Comparison of ENCODE assay signal across 8 cellular contexts in genomic region chr20:346033-346639, GRCh38. TPM values are rescaled to one million over a fixed set of nuclear protein-coding genes. Genes with fewer than 3 reads are reported as not detected.
DNase-seq lines count a peak whose midpoint lies in the region; ATAC-seq and TF ChIP-seq lines count a peak whose summit lies in the region.

No MANE protein-coding gene starts in this region.

- peaks cover 0 to 3% (median 0%) of the 10 kb centered on the region in 5 experiments for H3K9me3 Mint-ChIP-seq in brain

- peaks cover 0 to 18% (median 3%) of the 10 kb centered on the region in 11 donors for H3K9me3 ChIP-seq in heart right ventricle
- no peaks in the 10 kb centered on the region for H3K9me3 ChIP-seq in upper lobe of right lung

- no peak overlapping the region for H4K5ac ChIP-seq in mesendoderm (ENCODE audit: low read length)

- H3K27me3 Mint-ChIP-seq in brain = peaks cover 3% of the 10 kb centered on the region

- H3K9ac ChIP-seq in mesendoderm (ENCODE audit: low read length) = peak overlapping the region; percentile 87

- no peak overlapping the region for H2BK5ac ChIP-seq in mesendoderm (ENCODE audit: low read length)

- H3K4me3 Mint-ChIP-seq in brain = peak overlapping the region; percentile 89 to 97 (median 92)

- no peak overlapping the region for H3K23ac ChIP-seq in mesendoderm (ENCODE audit: low read length)

- H3K4me3 ChIP-seq in heart right ventricle (peak overlapping the region in 9 of 10 donors; percentile 43 to 83 (median 72)), mesendoderm (ENCODE audit: low read length) (no peak overlapping the region), upper lobe of right lung (peak overlapping the region; percentile 79)

- peak overlapping the region; percentile 92 for H3K56ac ChIP-seq in mesendoderm (ENCODE audit: low read length)

- WGBS in heart right ventricle, 2 donors = 61 to 71% methylated on average over 9 of the region's 9 CpGs
- WGBS in mesendoderm (ENCODE audit: extremely low coverage, insufficient coverage, low lambda C conversion rate) = no CpG with 5 or more reads among the region's 9 CpGs

- peaks cover 3% of the 10 kb centered on the region for H3K79me1 ChIP-seq in mesendoderm (ENCODE audit: low read length)

- H3K27ac ChIP-seq in heart right ventricle (peak overlapping the region in 9 of 10 donors; percentile 84 to 97 (median 93)), mesendoderm (ENCODE audit: low read depth, low read length) (no peak overlapping the region), upper lobe of right lung (peak overlapping the region; percentile 80)

- no peak overlapping the region for H3K18ac ChIP-seq in mesendoderm (ENCODE audit: low read length)

- TF ChIP-seq CTCF in heart right ventricle (IDR thresholded peaks at IDR 0.05) = no peak
- TF ChIP-seq CTCF in brain (conservative IDR thresholded peaks at IDR 0.05) = no peak
- TF ChIP-seq CTCF in upper lobe of right lung (IDR thresholded peaks at IDR 0.05) = no peak

- DNase-seq in heart right ventricle (no peak), Right ventricle myocardium inferior (ENCODE audit: missing footprints) (no peak), mesendoderm (no peak), upper lobe of right lung (no peak), NCI-H146 (lab: John Stamatoyannopoulos, UW) (no peak), hypothalamus (lab: John Stamatoyannopoulos, UW) (no peak), NCI-H1694 (lab: John Stamatoyannopoulos, UW) (no peak)

- no peak overlapping the region for H2BK15ac ChIP-seq in mesendoderm (replicated peaks; ENCODE audit: low read depth)

- H2AK5ac ChIP-seq in mesendoderm (ENCODE audit: low read length) = no peak overlapping the region

- H3K27me3 ChIP-seq in heart right ventricle = no peaks in the 10 kb centered on the region
- no peaks in the 10 kb centered on the region for H3K27me3 ChIP-seq in mesendoderm (ENCODE audit: insufficient read depth, low read length, poor library complexity)
- no peaks in the 10 kb centered on the region for H3K27me3 ChIP-seq in upper lobe of right lung

- ATAC-seq in heart right ventricle (no peak), Right ventricle myocardium inferior (no peak), upper lobe of right lung (no peak)

- no peak overlapping the region for H2BK120ac ChIP-seq in mesendoderm (ENCODE audit: low read depth, low read length)

- H3K36me3 ChIP-seq in heart right ventricle (peaks cover 0 to 20% (median 0%) of the 10 kb centered on the region in 9 donors), mesendoderm (ENCODE audit: control insufficient read depth, insufficient read depth, low read length) (no peaks in the 10 kb centered on the region), upper lobe of right lung (no peaks in the 10 kb centered on the region)

- no peak overlapping the region for H3K4ac ChIP-seq in mesendoderm (ENCODE audit: low read depth, low read length)

- H3K79me2 ChIP-seq in mesendoderm (ENCODE audit: control insufficient read depth, insufficient read depth, low read length) = no peaks in the 10 kb centered on the region

- H3K4me1 Mint-ChIP-seq in brain = peaks cover 31% of the 10 kb centered on the region

- H3K4me1 ChIP-seq in heart right ventricle = peaks cover 0 to 26% (median 14%) of the 10 kb centered on the region in 9 donors
- peaks cover 10% of the 10 kb centered on the region for H3K4me1 ChIP-seq in mesendoderm (ENCODE audit: control insufficient read depth, low read depth, low read length)
- peaks cover 3% of the 10 kb centered on the region for H3K4me1 ChIP-seq in upper lobe of right lung

- peak overlapping the region; percentile 59 for H3K4me2 ChIP-seq in mesendoderm (ENCODE audit: low read length)

- peak overlapping the region; percentile 98 to 99 (median 99) for H3K27ac Mint-ChIP-seq in brain

- peaks cover 29% of the 10 kb centered on the region for H3K36me3 Mint-ChIP-seq in brain

- H4K8ac ChIP-seq in mesendoderm (ENCODE audit: low read depth, low read length) = no peak overlapping the region

- intact Hi-C loops in heart right ventricle (cut with DNase I) (loop anchor here in 2 of 10 donors (2.0 kb wide), 2 partner anchors 15 to 35 kb away; no protein-coding TSS in a partner anchor), Right ventricle myocardium inferior (cut with DNase I) (loop anchor here (5.0 kb wide), 3 partner anchors 61 to 306 kb away; partner anchors contain the start of genes CSNK2A1, RBCK1 and SRXN1), upper lobe of right lung (cut with DNase I) (no loop called here)

RNA-seq across cellular contexts. Expression of gene NRSN2, which starts 0.8 kb away (rescaled TPM):
- total RNA-seq in heart right ventricle (10 to 100 TPM; 12.1 to 32.3 (median 19.1) TPM), Right ventricle myocardium inferior (19.8 TPM), upper lobe of right lung (19.9 TPM)
- polyA plus RNA-seq in heart right ventricle (10 to 100 TPM; 31.1 to 53.9 TPM), brain (ENCODE audit: insufficient read depth, low read depth, low replicate concordance) (185 TPM)
- polyA plus RNA-seq in mesendoderm (2013, experiment 1 of 2) = 10.5 TPM
- polyA plus RNA-seq in mesendoderm (2013, experiment 2 of 2) = 10.6 TPM

RNA-seq across cellular contexts. Expression of gene SOX12, which starts 20.8 kb away (rescaled TPM):
- total RNA-seq in heart right ventricle (10 to 100 TPM in 6 of 10 donors, 1 to 10 TPM in 4; 7.2 to 16.5 (median 10.9) TPM), Right ventricle myocardium inferior (16.5 TPM), upper lobe of right lung (8.4 TPM)
- polyA plus RNA-seq in heart right ventricle (1 to 10 TPM; 4.5 to 5.2 TPM), brain (ENCODE audit: insufficient read depth, low read depth, low replicate concordance) (38.3 TPM)
- 15.5 TPM for polyA plus RNA-seq in mesendoderm (2013, experiment 1 of 2)
- 15.5 TPM for polyA plus RNA-seq in mesendoderm (2013, experiment 2 of 2)

RNA-seq across cellular contexts. Expression of gene TRIB3, which starts 34.4 kb away (rescaled TPM):
- 1 to 10 TPM in 7 of 10 donors, under 1 TPM in 3; 0.33 to 4.3 (median 1.1) TPM for total RNA-seq in heart right ventricle
- polyA plus RNA-seq in heart right ventricle = 10 to 100 TPM in 1 of 2 donors, 1 to 10 TPM in 1; 1.4 to 10.6 TPM
- 0.65 TPM for total RNA-seq in Right ventricle myocardium inferior
- polyA plus RNA-seq in brain (ENCODE audit: insufficient read depth, low read depth, low replicate concordance) = 28.7 TPM
- 9.3 TPM for polyA plus RNA-seq in mesendoderm (2013, experiment 1 of 2)
- polyA plus RNA-seq in mesendoderm (2013, experiment 2 of 2) = 10.0 TPM
- total RNA-seq in upper lobe of right lung = 16.8 TPM

RNA-seq across cellular contexts. Expression of gene ZCCHC3, which starts 48.8 kb away (rescaled TPM):
- total RNA-seq in heart right ventricle (10 to 100 TPM in 7 of 10 donors, 1 to 10 TPM in 3; 8.2 to 12.8 (median 10.7) TPM), Right ventricle myocardium inferior (11.0 TPM), upper lobe of right lung (15.7 TPM)
- polyA plus RNA-seq in heart right ventricle (10 to 100 TPM in 1 of 2 donors, 1 to 10 TPM in 1; 7.7 to 10.8 TPM), brain (ENCODE audit: insufficient read depth, low read depth, low replicate concordance) (19.7 TPM)
- 26.5 TPM for polyA plus RNA-seq in mesendoderm (2013, experiment 1 of 2)
- polyA plus RNA-seq in mesendoderm (2013, experiment 2 of 2) = 26.9 TPM

RNA-seq across cellular contexts. Expression of gene C20orf96, which starts 55.6 kb away (rescaled TPM):
- total RNA-seq in heart right ventricle (1 to 10 TPM; 3.1 to 5.5 (median 4.5) TPM), Right ventricle myocardium inferior (5.4 TPM), upper lobe of right lung (8.8 TPM)
- polyA plus RNA-seq in heart right ventricle (1 to 10 TPM; 3.5 to 4.1 TPM), brain (ENCODE audit: insufficient read depth, low read depth, low replicate concordance) (17.3 TPM)
- polyA plus RNA-seq in mesendoderm (2013, experiment 1 of 2) = 8.2 TPM
- polyA plus RNA-seq in mesendoderm (2013, experiment 2 of 2) = 8.2 TPM
